In the genomic region with DNA sequence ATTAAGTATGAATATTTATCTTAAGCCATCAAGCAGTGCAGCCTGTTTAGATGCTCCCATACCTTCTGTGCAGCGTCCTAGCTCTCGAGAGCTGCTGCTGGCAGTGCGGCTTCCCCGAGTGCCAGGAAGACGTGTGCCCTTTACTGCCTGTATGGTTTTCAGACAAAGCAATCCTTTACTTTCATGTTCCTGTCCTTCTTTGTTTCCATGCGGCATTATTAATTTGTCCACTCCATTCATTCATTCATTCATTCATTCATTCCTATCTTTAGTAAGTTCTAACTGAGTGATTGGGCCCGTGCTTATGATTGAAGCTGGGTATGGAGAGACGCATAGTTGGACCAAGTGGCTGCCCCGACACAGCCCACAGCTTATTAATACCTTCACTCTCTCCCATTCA, we compare ENCODE assay signal across 30 cellular contexts.
"Had no signal": no experiment of that assay in that cellular context is flagged by ENCODE, and none has a peak within 500 bp of the region (broad histone marks: within the 10 kb centered on the region; RNA-seq: fewer than 3 reads in every experiment).

No MANE protein-coding gene starts in this region.

- H3K4me2 ChIP-seq: SK-N-SH had no signal

- H3K9ac ChIP-seq: SK-N-SH had no signal

- H3K4me1 ChIP-seq: Peyer's patch, SJSA1 had no signal

- H3K4me3 ChIP-seq: Peyer's patch, SJSA1 had no signal

- H3K27ac ChIP-seq: Peyer's patch, SJSA1 had no signal

- H3K36me3 ChIP-seq: Peyer's patch, SJSA1 had no signal

- H3K27me3 ChIP-seq: Peyer's patch, SJSA1 had no signal

- DNase-seq: MM.1S, MV-4-11, NCI-H1092, NCI-H1105, NCI-H1417 treated with DMSO at 0.1 percent for 48 hours, NCI-H1436 treated with DMSO at 0.1 percent for 48 hours, NCI-H1694, NCI-H187, NCI-H1930, NCI-H2029 treated with DMSO at 0.1 percent for 48 hours, NCI-H2081 treated with DMSO at 0.1 percent for 48 hours, NCI-H2107, NCI-H2171, NCI-H226, NCI-H446 treated with DMSO at 0.1 percent for 48 hours, NCI-H510A, NCI-H524, NCI-H526, NCI-H69, NCI-H748 treated with DMSO at 0.1 percent for 48 hours, OCI-M1, PC-3, Peyer's patch, Right ventricle myocardium superior, RPMI8226, SHP77 treated with DMSO at 0.1 percent for 48 hours, SK-N-SH, SW 1271, T-helper 1 cell had no signal

- ATAC-seq: PC-3 had no signal

- H3K9me3 ChIP-seq: Peyer's patch, SJSA1, SK-N-SH had no signal
